ENCODE assay signal across 1 cellular context in the genomic region with DNA sequence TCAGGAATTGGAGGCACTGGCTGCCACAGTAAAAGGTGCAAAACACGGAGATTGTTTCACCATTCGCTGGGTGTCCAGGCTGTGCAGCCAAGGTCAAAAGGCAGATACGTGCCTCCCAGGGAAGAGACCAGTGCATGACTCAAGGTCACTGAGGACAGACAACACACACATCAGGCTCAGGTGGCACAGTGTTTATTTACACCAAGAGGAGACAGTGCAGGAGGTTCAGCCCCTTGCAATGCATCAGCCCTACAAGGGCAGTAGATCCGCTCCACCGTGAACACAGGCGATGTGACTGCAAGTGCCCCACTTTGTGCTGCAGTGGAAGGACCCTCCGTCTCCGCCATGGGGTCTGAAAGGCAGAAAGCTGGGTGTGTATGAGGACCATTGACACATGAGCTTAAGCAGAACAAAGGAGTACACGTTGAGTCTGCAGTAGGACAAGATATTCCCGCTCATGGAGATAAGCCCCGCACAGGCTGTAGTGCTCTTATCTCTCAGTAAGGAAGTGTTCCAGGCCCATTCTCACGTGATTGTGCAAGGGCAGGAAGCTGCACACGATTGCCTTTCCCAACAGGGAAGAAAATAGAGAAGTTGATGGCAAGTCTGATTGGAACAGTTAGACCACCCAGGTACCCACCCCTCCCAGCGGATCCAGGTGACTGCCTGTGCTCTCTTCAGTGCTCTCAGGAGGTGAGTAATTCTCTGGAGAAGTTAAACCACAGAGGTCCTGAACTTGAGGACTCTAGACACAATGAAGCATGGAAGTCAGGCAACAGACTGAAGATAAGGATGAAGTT.
A peak's percentile ranks its signal among the peaks of the same experiment; 100 is the strongest.
TF ChIP-seq lines count a peak whose summit lies in the region.

No MANE protein-coding gene starts in this region.

TF ChIP-seq in HepG2, 621 proteins besides CTCF, POLR2A, EP300 and RAD21 (continued from another document and continues in another):
- peak; percentile 44; the same call in 1 of the 2 replicates for TF ChIP-seq KAT7 (CRISPR knock-in tag; IDR thresholded peaks at IDR 0.05; ENCODE audit: borderline replicate concordance)
- TF ChIP-seq YEATS2 (CRISPR knock-in tag; IDR thresholded peaks at IDR 0.05; ENCODE audit: borderline replicate concordance), result no peak
- TF ChIP-seq ZNF17 (CRISPR knock-in tag; IDR thresholded peaks at IDR 0.05), result no peak
- no peak for TF ChIP-seq ZNF672 (CRISPR knock-in tag; IDR thresholded peaks at IDR 0.05)
- TF ChIP-seq LCORL (IDR thresholded peaks at IDR 0.05), result no peak
- TF ChIP-seq LCORL (CRISPR knock-in tag; IDR thresholded peaks at IDR 0.05), result peak; percentile 89
- TF ChIP-seq, protein P1, sequence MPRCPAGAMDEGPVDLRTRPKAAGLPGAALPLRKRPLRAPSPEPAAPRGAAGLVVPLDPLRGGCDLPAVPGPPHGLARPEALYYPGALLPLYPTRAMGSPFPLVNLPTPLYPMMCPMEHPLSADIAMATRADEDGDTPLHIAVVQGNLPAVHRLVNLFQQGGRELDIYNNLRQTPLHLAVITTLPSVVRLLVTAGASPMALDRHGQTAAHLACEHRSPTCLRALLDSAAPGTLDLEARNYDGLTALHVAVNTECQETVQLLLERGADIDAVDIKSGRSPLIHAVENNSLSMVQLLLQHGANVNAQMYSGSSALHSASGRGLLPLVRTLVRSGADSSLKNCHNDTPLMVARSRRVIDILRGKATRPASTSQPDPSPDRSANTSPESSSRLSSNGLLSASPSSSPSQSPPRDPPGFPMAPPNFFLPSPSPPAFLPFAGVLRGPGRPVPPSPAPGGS (CRISPR knock-in tag; IDR thresholded peaks at IDR 0.05), result no peak
- TF ChIP-seq TBX2 (CRISPR knock-in tag; IDR thresholded peaks at IDR 0.05; ENCODE audit: borderline replicate concordance), result peak; percentile 97
- no peak for TF ChIP-seq RFXANK (CRISPR knock-in tag; IDR thresholded peaks at IDR 0.05)
- no peak for TF ChIP-seq POLR2AphosphoS5 (IDR thresholded peaks at IDR 0.05; ENCODE audit: low read depth, low read length)
- peak; percentile 27; the same call in 1 of the 2 replicates for TF ChIP-seq ZBTB7A (CRISPR knock-in tag; IDR thresholded peaks at IDR 0.05)
- TF ChIP-seq SP2 (CRISPR knock-in tag; IDR thresholded peaks at IDR 0.05), result no peak
- no peak for TF ChIP-seq MTF2 (CRISPR knock-in tag; IDR thresholded peaks at IDR 0.05; ENCODE audit: borderline replicate concordance)
- TF ChIP-seq, protein P2, sequence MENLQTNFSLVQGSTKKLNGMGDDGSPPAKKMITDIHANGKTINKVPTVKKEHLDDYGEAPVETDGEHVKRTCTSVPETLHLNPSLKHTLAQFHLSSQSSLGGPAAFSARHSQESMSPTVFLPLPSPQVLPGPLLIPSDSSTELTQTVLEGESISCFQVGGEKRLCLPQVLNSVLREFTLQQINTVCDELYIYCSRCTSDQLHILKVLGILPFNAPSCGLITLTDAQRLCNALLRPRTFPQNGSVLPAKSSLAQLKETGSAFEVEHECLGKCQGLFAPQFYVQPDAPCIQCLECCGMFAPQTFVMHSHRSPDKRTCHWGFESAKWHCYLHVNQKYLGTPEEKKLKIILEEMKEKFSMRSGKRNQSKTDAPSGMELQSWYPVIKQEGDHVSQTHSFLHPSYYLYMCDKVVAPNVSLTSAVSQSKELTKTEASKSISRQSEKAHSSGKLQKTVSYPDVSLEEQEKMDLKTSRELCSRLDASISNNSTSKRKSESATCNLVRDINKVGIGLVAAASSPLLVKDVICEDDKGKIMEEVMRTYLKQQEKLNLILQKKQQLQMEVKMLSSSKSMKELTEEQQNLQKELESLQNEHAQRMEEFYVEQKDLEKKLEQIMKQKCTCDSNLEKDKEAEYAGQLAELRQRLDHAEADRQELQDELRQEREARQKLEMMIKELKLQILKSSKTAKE (CRISPR knock-in tag; IDR thresholded peaks at IDR 0.05; ENCODE audit: borderline replicate concordance), result peak; percentile 94
- TF ChIP-seq ZSCAN25 (CRISPR knock-in tag; IDR thresholded peaks at IDR 0.05), result no peak
- TF ChIP-seq ZNF569 (CRISPR knock-in tag; IDR thresholded peaks at IDR 0.05; ENCODE audit: borderline replicate concordance), result no peak
- peak; percentile 48 for TF ChIP-seq ZNF121 (CRISPR knock-in tag; IDR thresholded peaks at IDR 0.05)
- TF ChIP-seq, protein P3, sequence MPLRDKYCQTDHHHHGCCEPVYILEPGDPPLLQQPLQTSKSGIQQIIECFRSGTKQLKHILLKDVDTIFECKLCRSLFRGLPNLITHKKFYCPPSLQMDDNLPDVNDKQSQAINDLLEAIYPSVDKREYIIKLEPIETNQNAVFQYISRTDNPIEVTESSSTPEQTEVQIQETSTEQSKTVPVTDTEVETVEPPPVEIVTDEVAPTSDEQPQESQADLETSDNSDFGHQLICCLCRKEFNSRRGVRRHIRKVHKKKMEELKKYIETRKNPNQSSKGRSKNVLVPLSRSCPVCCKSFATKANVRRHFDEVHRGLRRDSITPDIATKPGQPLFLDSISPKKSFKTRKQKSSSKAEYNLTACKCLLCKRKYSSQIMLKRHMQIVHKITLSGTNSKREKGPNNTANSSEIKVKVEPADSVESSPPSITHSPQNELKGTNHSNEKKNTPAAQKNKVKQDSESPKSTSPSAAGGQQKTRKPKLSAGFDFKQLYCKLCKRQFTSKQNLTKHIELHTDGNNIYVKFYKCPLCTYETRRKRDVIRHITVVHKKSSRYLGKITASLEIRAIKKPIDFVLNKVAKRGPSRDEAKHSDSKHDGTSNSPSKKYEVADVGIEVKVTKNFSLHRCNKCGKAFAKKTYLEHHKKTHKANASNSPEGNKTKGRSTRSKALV (CRISPR knock-in tag; IDR thresholded peaks at IDR 0.05), result 0 out of 2 replicates have a peak, but pooled peaks have one; percentile 63
- no peak for TF ChIP-seq ZNF746 (CRISPR knock-in tag; IDR thresholded peaks at IDR 0.05)
- TF ChIP-seq, protein P4, sequence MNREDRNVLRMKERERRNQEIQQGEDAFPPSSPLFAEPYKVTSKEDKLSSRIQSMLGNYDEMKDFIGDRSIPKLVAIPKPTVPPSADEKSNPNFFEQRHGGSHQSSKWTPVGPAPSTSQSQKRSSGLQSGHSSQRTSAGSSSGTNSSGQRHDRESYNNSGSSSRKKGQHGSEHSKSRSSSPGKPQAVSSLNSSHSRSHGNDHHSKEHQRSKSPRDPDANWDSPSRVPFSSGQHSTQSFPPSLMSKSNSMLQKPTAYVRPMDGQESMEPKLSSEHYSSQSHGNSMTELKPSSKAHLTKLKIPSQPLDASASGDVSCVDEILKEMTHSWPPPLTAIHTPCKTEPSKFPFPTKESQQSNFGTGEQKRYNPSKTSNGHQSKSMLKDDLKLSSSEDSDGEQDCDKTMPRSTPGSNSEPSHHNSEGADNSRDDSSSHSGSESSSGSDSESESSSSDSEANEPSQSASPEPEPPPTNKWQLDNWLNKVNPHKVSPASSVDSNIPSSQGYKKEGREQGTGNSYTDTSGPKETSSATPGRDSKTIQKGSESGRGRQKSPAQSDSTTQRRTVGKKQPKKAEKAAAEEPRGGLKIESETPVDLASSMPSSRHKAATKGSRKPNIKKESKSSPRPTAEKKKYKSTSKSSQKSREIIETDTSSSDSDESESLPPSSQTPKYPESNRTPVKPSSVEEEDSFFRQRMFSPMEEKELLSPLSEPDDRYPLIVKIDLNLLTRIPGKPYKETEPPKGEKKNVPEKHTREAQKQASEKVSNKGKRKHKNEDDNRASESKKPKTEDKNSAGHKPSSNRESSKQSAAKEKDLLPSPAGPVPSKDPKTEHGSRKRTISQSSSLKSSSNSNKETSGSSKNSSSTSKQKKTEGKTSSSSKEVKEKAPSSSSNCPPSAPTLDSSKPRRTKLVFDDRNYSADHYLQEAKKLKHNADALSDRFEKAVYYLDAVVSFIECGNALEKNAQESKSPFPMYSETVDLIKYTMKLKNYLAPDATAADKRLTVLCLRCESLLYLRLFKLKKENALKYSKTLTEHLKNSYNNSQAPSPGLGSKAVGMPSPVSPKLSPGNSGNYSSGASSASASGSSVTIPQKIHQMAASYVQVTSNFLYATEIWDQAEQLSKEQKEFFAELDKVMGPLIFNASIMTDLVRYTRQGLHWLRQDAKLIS (CRISPR knock-in tag; IDR thresholded peaks at IDR 0.05), result no peak
- TF ChIP-seq NR1H2 (CRISPR knock-in tag; IDR thresholded peaks at IDR 0.05; ENCODE audit: borderline replicate concordance, low read depth), result no peak
- TF ChIP-seq ZNF333 (CRISPR knock-in tag; IDR thresholded peaks at IDR 0.05; ENCODE audit: borderline replicate concordance), result no peak
- TF ChIP-seq ZC3H13 (CRISPR knock-in tag; IDR thresholded peaks at IDR 0.05), result 0 out of 2 replicates have a peak, but pooled peaks have one; percentile 25
- no peak for TF ChIP-seq SP4 (CRISPR knock-in tag; IDR thresholded peaks at IDR 0.05)
- peak; percentile 43; the same call in 1 of the 2 replicates for TF ChIP-seq ZNF230 (CRISPR knock-in tag; IDR thresholded peaks at IDR 0.05)
- no peak for TF ChIP-seq MAZ (IDR thresholded peaks at IDR 0.05; ENCODE audit: borderline replicate concordance, low read depth, low read length)
- TF ChIP-seq MAZ (CRISPR knock-in tag; IDR thresholded peaks at IDR 0.05; ENCODE audit: low read depth), result no peak
- no peak for TF ChIP-seq HNRNPK (IDR thresholded peaks at IDR 0.05; ENCODE audit: low read depth, low read length, poor library complexity, severe bottlenecking)
- no peak for TF ChIP-seq ATM (IDR thresholded peaks at IDR 0.05; ENCODE audit: borderline replicate concordance)
- no peak for TF ChIP-seq NFYB (CRISPR knock-in tag; IDR thresholded peaks at IDR 0.05)
- peak; percentile 74; the same call in 1 of the 2 replicates for TF ChIP-seq ERF (CRISPR knock-in tag; IDR thresholded peaks at IDR 0.05)
- no peak for TF ChIP-seq IRX3 (CRISPR knock-in tag; IDR thresholded peaks at IDR 0.05; ENCODE audit: borderline replicate concordance, low read depth)
- TF ChIP-seq KDM2A (CRISPR knock-in tag; IDR thresholded peaks at IDR 0.05; ENCODE audit: borderline replicate concordance, low read depth), result peak; percentile 79
- TF ChIP-seq, protein P5, sequence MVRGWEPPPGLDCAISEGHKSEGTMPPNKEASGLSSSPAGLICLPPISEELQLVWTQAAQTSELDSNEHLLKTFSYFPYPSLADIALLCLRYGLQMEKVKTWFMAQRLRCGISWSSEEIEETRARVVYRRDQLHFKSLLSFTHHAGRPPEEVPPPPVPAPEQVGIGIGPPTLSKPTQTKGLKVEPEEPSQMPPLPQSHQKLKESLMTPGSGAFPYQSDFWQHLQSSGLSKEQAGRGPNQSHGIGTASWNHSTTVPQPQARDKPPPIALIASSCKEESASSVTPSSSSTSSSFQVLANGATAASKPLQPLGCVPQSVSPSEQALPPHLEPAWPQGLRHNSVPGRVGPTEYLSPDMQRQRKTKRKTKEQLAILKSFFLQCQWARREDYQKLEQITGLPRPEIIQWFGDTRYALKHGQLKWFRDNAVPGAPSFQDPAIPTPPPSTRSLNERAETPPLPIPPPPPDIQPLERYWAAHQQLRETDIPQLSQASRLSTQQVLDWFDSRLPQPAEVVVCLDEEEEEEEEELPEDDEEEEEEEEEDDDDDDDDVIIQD (CRISPR knock-in tag; IDR thresholded peaks at IDR 0.05; ENCODE audit: low read depth), result peak; percentile 76; the same call in 1 of the 2 replicates
- peak; percentile 76; the same call in 1 of the 2 replicates for TF ChIP-seq BORCS8-MEF2B (CRISPR knock-in tag; IDR thresholded peaks at IDR 0.05)
- no peak for TF ChIP-seq DNMT3B (CRISPR knock-in tag; conservative IDR thresholded peaks at IDR 0.05)
- TF ChIP-seq, protein P6, sequence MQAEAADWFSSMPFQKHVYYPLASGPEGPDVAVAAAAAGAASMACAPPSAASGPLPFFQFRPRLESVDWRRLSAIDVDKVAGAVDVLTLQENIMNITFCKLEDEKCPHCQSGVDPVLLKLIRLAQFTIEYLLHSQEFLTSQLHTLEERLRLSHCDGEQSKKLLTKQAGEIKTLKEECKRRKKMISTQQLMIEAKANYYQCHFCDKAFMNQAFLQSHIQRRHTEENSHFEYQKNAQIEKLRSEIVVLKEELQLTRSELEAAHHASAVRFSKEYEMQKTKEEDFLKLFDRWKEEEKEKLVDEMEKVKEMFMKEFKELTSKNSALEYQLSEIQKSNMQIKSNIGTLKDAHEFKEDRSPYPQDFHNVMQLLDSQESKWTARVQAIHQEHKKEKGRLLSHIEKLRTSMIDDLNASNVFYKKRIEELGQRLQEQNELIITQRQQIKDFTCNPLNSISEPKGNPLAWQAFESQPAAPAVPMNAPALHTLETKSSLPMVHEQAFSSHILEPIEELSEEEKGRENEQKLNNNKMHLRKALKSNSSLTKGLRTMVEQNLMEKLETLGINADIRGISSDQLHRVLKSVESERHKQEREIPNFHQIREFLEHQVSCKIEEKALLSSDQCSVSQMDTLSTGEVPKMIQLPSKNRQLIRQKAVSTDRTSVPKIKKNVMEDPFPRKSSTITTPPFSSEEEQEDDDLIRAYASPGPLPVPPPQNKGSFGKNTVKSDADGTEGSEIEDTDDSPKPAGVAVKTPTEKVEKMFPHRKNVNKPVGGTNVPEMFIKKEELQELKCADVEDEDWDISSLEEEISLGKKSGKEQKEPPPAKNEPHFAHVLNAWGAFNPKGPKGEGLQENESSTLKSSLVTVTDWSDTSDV (CRISPR knock-in tag; IDR thresholded peaks at IDR 0.05), result no peak
- no peak for TF ChIP-seq ZNF33A (CRISPR knock-in tag; IDR thresholded peaks at IDR 0.05; ENCODE audit: borderline replicate concordance)
- no peak for TF ChIP-seq SP1 (IDR thresholded peaks at IDR 0.05)
- TF ChIP-seq SP1 (CRISPR knock-in tag; IDR thresholded peaks at IDR 0.05), result no peak
- TF ChIP-seq ZNF383 (CRISPR knock-in tag; IDR thresholded peaks at IDR 0.05; ENCODE audit: borderline replicate concordance), result no peak
- no peak for TF ChIP-seq ONECUT2 (CRISPR knock-in tag; IDR thresholded peaks at IDR 0.05)
- peak; percentile 72; the same call in 1 of the 2 replicates for TF ChIP-seq ZKSCAN5 (CRISPR knock-in tag; IDR thresholded peaks at IDR 0.05)
- TF ChIP-seq, protein P7, sequence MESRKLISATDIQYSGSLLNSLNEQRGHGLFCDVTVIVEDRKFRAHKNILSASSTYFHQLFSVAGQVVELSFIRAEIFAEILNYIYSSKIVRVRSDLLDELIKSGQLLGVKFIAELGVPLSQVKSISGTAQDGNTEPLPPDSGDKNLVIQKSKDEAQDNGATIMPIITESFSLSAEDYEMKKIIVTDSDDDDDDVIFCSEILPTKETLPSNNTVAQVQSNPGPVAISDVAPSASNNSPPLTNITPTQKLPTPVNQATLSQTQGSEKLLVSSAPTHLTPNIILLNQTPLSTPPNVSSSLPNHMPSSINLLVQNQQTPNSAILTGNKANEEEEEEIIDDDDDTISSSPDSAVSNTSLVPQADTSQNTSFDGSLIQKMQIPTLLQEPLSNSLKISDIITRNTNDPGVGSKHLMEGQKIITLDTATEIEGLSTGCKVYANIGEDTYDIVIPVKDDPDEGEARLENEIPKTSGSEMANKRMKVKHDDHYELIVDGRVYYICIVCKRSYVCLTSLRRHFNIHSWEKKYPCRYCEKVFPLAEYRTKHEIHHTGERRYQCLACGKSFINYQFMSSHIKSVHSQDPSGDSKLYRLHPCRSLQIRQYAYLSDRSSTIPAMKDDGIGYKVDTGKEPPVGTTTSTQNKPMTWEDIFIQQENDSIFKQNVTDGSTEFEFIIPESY (CRISPR knock-in tag; IDR thresholded peaks at IDR 0.05), result peak; percentile 49; the same call in 1 of the 2 replicates
- no peak for TF ChIP-seq NBN (conservative IDR thresholded peaks at IDR 0.05)
- no peak for TF ChIP-seq RORA (CRISPR knock-in tag; IDR thresholded peaks at IDR 0.05)
- TF ChIP-seq MAFK (conservative IDR thresholded peaks at IDR 0.05 in 1 of 2, IDR thresholded peaks at IDR 0.05 in 1 of 2; ENCODE audit: low read length in 2 of 2), result no peak
- no peak for TF ChIP-seq NFRKB (IDR thresholded peaks at IDR 0.05)
- TF ChIP-seq GTF2F1 (IDR thresholded peaks at IDR 0.05; ENCODE audit: low read length), result no peak
- TF ChIP-seq RARG (CRISPR knock-in tag; IDR thresholded peaks at IDR 0.05; ENCODE audit: low read depth), result no peak
- no peak for TF ChIP-seq HES4 (CRISPR knock-in tag; IDR thresholded peaks at IDR 0.05; ENCODE audit: borderline replicate concordance)
- TF ChIP-seq ZNF124 (CRISPR knock-in tag; IDR thresholded peaks at IDR 0.05), result peak; percentile 79; the same call in 1 of the 2 replicates
- TF ChIP-seq WIZ (CRISPR knock-in tag; IDR thresholded peaks at IDR 0.05), result no peak
- TF ChIP-seq TP53 (CRISPR knock-in tag; conservative IDR thresholded peaks at IDR 0.05), result no peak
- TF ChIP-seq PLRG1 (conservative IDR thresholded peaks at IDR 0.05), result no peak
